In genomic region chr15:66819084-66819483, GRCh38 we compare ENCODE assay signal across 1 cellular context.
TF ChIP-seq lines count a peak whose summit lies in the region.

No MANE protein-coding gene starts in this region.

TF ChIP-seq in GM12878, 131 proteins besides CTCF, POLR2A, EP300 and RAD21 (continued from another document and continues in another):
- TF ChIP-seq CUX1 (IDR thresholded peaks at IDR 0.05; ENCODE audit: insufficient replicate concordance, low read depth, low read length): no peak
- no peak for TF ChIP-seq ZBTB11 (CRISPR knock-in tag; IDR thresholded peaks at IDR 0.05)
- TF ChIP-seq ZNF592 (IDR thresholded peaks at IDR 0.05): no peak
- TF ChIP-seq SPI1 (IDR thresholded peaks at IDR 0.05; ENCODE audit: borderline replicate concordance, insufficient read depth, low read depth, low read length): peak; percentile 40; the same call in 1 of the 2 replicates
- TF ChIP-seq SP1 (IDR thresholded peaks at IDR 0.05; ENCODE audit: low read depth, low read length): no peak
- no peak for TF ChIP-seq RBBP5 (conservative IDR thresholded peaks at IDR 0.05)
- no peak for TF ChIP-seq MAX (IDR thresholded peaks at IDR 0.05; ENCODE audit: low read depth, low read length)
- TF ChIP-seq ESRRA (IDR thresholded peaks at IDR 0.05; ENCODE audit: low read length): no peak
- no peak for TF ChIP-seq WRNIP1 (IDR thresholded peaks at IDR 0.05; ENCODE audit: borderline replicate concordance, low read depth, low read length)
- TF ChIP-seq RELB (IDR thresholded peaks at IDR 0.05; ENCODE audit: low read depth): no peak
- no peak for TF ChIP-seq KAT2A (conservative IDR thresholded peaks at IDR 0.05; ENCODE audit: control insufficient read depth, low read depth, low read length)
- TF ChIP-seq SMC3 (IDR thresholded peaks at IDR 0.05; ENCODE audit: borderline replicate concordance, low read length): no peak
- TF ChIP-seq CBX3 (IDR thresholded peaks at IDR 0.05; ENCODE audit: borderline replicate concordance, low read depth): no peak
- TF ChIP-seq RELA (IDR thresholded peaks at IDR 0.05; ENCODE audit: borderline replicate concordance, partially characterized antibody): no peak
- TF ChIP-seq ZNF687 (IDR thresholded peaks at IDR 0.05): no peak
- TF ChIP-seq CBFB (IDR thresholded peaks at IDR 0.05; ENCODE audit: low read depth): no peak
- TF ChIP-seq NR2F1 (conservative IDR thresholded peaks at IDR 0.05): peak; percentile 27; the same call in 1 of the 2 replicates
- 0 out of 2 replicates have a peak, but pooled peaks have one; percentile 25 for TF ChIP-seq IKZF1 (conservative IDR thresholded peaks at IDR 0.05)
- TF ChIP-seq BACH1 (IDR thresholded peaks at IDR 0.05; ENCODE audit: borderline replicate concordance): no peak
- TF ChIP-seq CHD2 (IDR thresholded peaks at IDR 0.05; ENCODE audit: borderline replicate concordance, low read depth, low read length): no peak
- no peak for TF ChIP-seq CBX5 (IDR thresholded peaks at IDR 0.05; ENCODE audit: low read depth)
- no peak for TF ChIP-seq FOXK2 (IDR thresholded peaks at IDR 0.05)
- TF ChIP-seq CHD1 (IDR thresholded peaks at IDR 0.05; ENCODE audit: low read depth, low read length): no peak
- peak; percentile 27; the same call in 1 of the 2 replicates for TF ChIP-seq ATF7 (IDR thresholded peaks at IDR 0.05; ENCODE audit: low read depth)
- TF ChIP-seq ZBED1 (IDR thresholded peaks at IDR 0.05; ENCODE audit: borderline replicate concordance): no peak
- no peak for TF ChIP-seq NFXL1 (IDR thresholded peaks at IDR 0.05; ENCODE audit: borderline replicate concordance)
- no peak for TF ChIP-seq PRDM15 (CRISPR knock-in tag; IDR thresholded peaks at IDR 0.05)
- TF ChIP-seq LARP7 (IDR thresholded peaks at IDR 0.05): no peak
- TF ChIP-seq STAT1 (conservative IDR thresholded peaks at IDR 0.05): no peak
- no peak for TF ChIP-seq NFYA (IDR thresholded peaks at IDR 0.05; ENCODE audit: borderline replicate concordance, low read depth, low read length)
- TF ChIP-seq ZNF207 (IDR thresholded peaks at IDR 0.05; ENCODE audit: borderline replicate concordance): no peak
- peak; percentile 60 for TF ChIP-seq MTA2 (IDR thresholded peaks at IDR 0.05; ENCODE audit: low read depth)
